8 cellular contexts compared by ENCODE assay signal in the genomic region with DNA sequence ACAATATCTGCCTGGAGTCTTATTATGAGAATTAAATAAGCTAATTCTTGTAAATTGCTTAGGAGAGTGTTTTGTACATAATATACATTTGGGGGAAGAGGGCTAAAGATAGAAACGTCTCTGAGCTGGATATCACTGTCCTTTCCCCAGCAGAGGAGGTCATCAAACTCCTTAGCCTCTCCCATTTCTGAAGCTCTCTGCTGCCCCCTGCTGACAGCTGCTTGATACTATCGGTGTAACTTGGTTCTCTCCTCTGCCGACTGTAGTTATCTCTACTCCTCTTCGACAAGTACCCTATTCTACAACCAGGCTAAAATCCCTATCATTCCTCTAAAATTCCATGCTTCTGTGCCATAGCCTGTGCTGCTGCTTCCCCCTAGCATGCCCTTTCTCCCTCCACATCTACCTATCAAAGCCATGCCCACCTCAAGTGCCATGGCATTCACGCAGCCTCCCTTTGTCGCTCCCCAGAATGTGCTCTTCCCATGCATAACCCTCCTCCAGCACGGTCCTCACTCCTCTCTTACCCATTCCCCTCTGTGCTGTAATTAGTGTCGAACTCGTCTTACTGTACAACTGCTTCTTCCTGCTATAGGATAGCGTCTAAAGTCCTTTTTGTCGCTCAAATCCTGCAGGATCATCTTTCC.
DNase-seq lines count a peak whose midpoint lies in the region; ATAC-seq and TF ChIP-seq lines count a peak whose summit lies in the region.

No MANE protein-coding gene starts in this region.

- ATAC-seq in GM18873 (IDR thresholded peaks at IDR 0.05; ENCODE audit: low FRiP score, unreplicated experiment) (peak; percentile 88), HG03103 (IDR thresholded peaks at IDR 0.05; ENCODE audit: low read depth, unreplicated experiment) (peak; percentile 87)

- TF ChIP-seq CTCF in AG10803 (conservative IDR thresholded peaks at IDR 0.05; ENCODE audit: low read length) (peak; percentile 96), WI38 (IDR thresholded peaks at IDR 0.05; ENCODE audit: low read depth, low read length) (peak; percentile 88), cardiac fibroblast (IDR thresholded peaks at IDR 0.05; ENCODE audit: low read depth, low read length) (peak; percentile 82), kidney epithelial cell (IDR thresholded peaks at IDR 0.05; ENCODE audit: insufficient read depth, low read length, poor library complexity, severe bottlenecking) (peak; percentile 90)

- H3K36me3 ChIP-seq in kidney epithelial cell (ENCODE audit: control insufficient read depth, insufficient read depth, low read length) = no peaks in the 10 kb centered on the region

- DNase-seq in AG10803 (ENCODE audit: low read depth) (peak; percentile 77), NCI-H2171 (lab: John Stamatoyannopoulos, UW) (peak; percentile 41), cardiac fibroblast (ENCODE audit: low read depth in 2 of 2) (peak; percentile 88), kidney epithelial cell (ENCODE audit: low read depth) (no peak)
- DNase-seq in stimulated activated CD4-positive, alpha-beta T cell treated with anti-CD3 and anti-CD28 coated beads, Interleukin-2, amount 100 ng/mL, for 48 hours = peak; percentile 84 to 87

- H3K4me3 ChIP-seq in AG10803 (ENCODE audit: low read length) (no peak overlapping the region), WI38 (ENCODE audit: low read depth, low read length) (no peak overlapping the region), cardiac fibroblast (replicated peaks in 1 of 2; ENCODE audit: low read depth in 2 of 2, low read length in 2 of 2) (no peak overlapping the region), kidney epithelial cell (ENCODE audit: low read depth, low read length) (no peak overlapping the region)

- H3K27me3 ChIP-seq in kidney epithelial cell (ENCODE audit: control insufficient read depth, insufficient read depth, low read length) = no peaks in the 10 kb centered on the region
